1 cellular context compared by ENCODE assay signal in genomic region chr3:69013256-69014021, GRCh38.
TF ChIP-seq lines count a peak whose summit lies in the region.

Gene EOGT (minus strand): TSS chr3:69013684. CDS start chr3:69009846, 3,838 bp downstream.

TF ChIP-seq in HepG2, 621 proteins besides CTCF, POLR2A, EP300 and RAD21 (continued from another document and continues in another):
- TF ChIP-seq ZNF747 (CRISPR knock-in tag; IDR thresholded peaks at IDR 0.05; ENCODE audit: borderline replicate concordance), result peak; percentile 93
- TF ChIP-seq ZMYM4 (CRISPR knock-in tag; IDR thresholded peaks at IDR 0.05), result peak; percentile 90
- TF ChIP-seq ZMAT5 (CRISPR knock-in tag; IDR thresholded peaks at IDR 0.05; ENCODE audit: borderline replicate concordance, low read depth), result no peak
- TF ChIP-seq SMYD3 (CRISPR knock-in tag; IDR thresholded peaks at IDR 0.05), result no peak
- peak; percentile 91 for TF ChIP-seq MTERF4 (CRISPR knock-in tag; IDR thresholded peaks at IDR 0.05)
- peak; percentile 84 for TF ChIP-seq POGZ (CRISPR knock-in tag; IDR thresholded peaks at IDR 0.05)
- no peak for TF ChIP-seq MZF1 (CRISPR knock-in tag; IDR thresholded peaks at IDR 0.05; ENCODE audit: borderline replicate concordance)
- no peak; the same call in 1 of the 2 replicates for TF ChIP-seq STAG1 (CRISPR knock-in tag; IDR thresholded peaks at IDR 0.05)
- TF ChIP-seq ZNF513 (CRISPR knock-in tag; conservative IDR thresholded peaks at IDR 0.05), result no peak
- TF ChIP-seq MNT (IDR thresholded peaks at IDR 0.05), result no peak
- no peak for TF ChIP-seq HMGA1 (CRISPR knock-in tag; conservative IDR thresholded peaks at IDR 0.05)
- no peak for TF ChIP-seq FOXO4 (CRISPR knock-in tag; conservative IDR thresholded peaks at IDR 0.05)
- TF ChIP-seq ZNF251 (CRISPR knock-in tag; IDR thresholded peaks at IDR 0.05), result no peak
- TF ChIP-seq MATR3 (CRISPR knock-in tag; IDR thresholded peaks at IDR 0.05), result no peak
- no peak; the same call in none of the 2 replicates for TF ChIP-seq MXD3 (CRISPR knock-in tag; IDR thresholded peaks at IDR 0.05)
- TF ChIP-seq SRSF9 (IDR thresholded peaks at IDR 0.05; ENCODE audit: borderline replicate concordance, insufficient read depth, low read depth, low read length, poor library complexity, severe bottlenecking), result no peak
- no peak for TF ChIP-seq JDP2 (CRISPR knock-in tag; IDR thresholded peaks at IDR 0.05; ENCODE audit: borderline replicate concordance)
- TF ChIP-seq NFIC (IDR thresholded peaks at IDR 0.05; ENCODE audit: low read length), result no peak
- no peak for TF ChIP-seq HNF4G (IDR thresholded peaks at IDR 0.05; ENCODE audit: borderline replicate concordance, low read depth, low read length)
- TF ChIP-seq HNF4G (CRISPR knock-in tag; IDR thresholded peaks at IDR 0.05; ENCODE audit: borderline replicate concordance, low read depth), result no peak
- TF ChIP-seq ATF2 (CRISPR knock-in tag; IDR thresholded peaks at IDR 0.05), result peak; percentile 31; the same call in 1 of the 2 replicates
- TF ChIP-seq HOMEZ (CRISPR knock-in tag; IDR thresholded peaks at IDR 0.05; ENCODE audit: low read depth), result no peak
- peak; percentile 93; the same call in 1 of the 2 replicates for TF ChIP-seq KAT7 (CRISPR knock-in tag; IDR thresholded peaks at IDR 0.05; ENCODE audit: borderline replicate concordance)
- peak; percentile 69; the same call in 1 of the 2 replicates for TF ChIP-seq THAP11 (CRISPR knock-in tag; IDR thresholded peaks at IDR 0.05)
- TF ChIP-seq ZNF512B (CRISPR knock-in tag; IDR thresholded peaks at IDR 0.05; ENCODE audit: borderline replicate concordance), result no peak
- peak; percentile 79 for TF ChIP-seq ZNF724P (CRISPR knock-in tag; IDR thresholded peaks at IDR 0.05; ENCODE audit: borderline replicate concordance)
- peak; percentile 77; the same call in 1 of the 2 replicates for TF ChIP-seq ETV6 (CRISPR knock-in tag; conservative IDR thresholded peaks at IDR 0.05)
- no peak for TF ChIP-seq BCL6 (CRISPR knock-in tag; IDR thresholded peaks at IDR 0.05)
- no peak for TF ChIP-seq KDM6A (CRISPR knock-in tag; IDR thresholded peaks at IDR 0.05; ENCODE audit: low read depth)
- no peak for TF ChIP-seq E2F2 (CRISPR knock-in tag; IDR thresholded peaks at IDR 0.05; ENCODE audit: borderline replicate concordance)
- no peak for TF ChIP-seq PLRG1 (conservative IDR thresholded peaks at IDR 0.05)
- TF ChIP-seq HOXA7 (CRISPR knock-in tag; IDR thresholded peaks at IDR 0.05), result no peak
- no peak; the same call in 1 of the 2 replicates for TF ChIP-seq ZNF34 (CRISPR knock-in tag; IDR thresholded peaks at IDR 0.05; ENCODE audit: borderline replicate concordance)
- no peak for TF ChIP-seq ZNF512 (CRISPR knock-in tag; IDR thresholded peaks at IDR 0.05)
- peak; percentile 70; the same call in 1 of the 2 replicates for TF ChIP-seq ZSCAN5A (CRISPR knock-in tag; IDR thresholded peaks at IDR 0.05; ENCODE audit: borderline replicate concordance)
- peak; percentile 89; the same call in 1 of the 2 replicates for TF ChIP-seq ZNF788 (CRISPR knock-in tag; IDR thresholded peaks at IDR 0.05; ENCODE audit: borderline replicate concordance)
- TF ChIP-seq ZNF263 (CRISPR knock-in tag; IDR thresholded peaks at IDR 0.05), result no peak
- no peak for TF ChIP-seq ADNP (CRISPR knock-in tag; IDR thresholded peaks at IDR 0.05)
